32 cellular contexts compared by ENCODE assay signal in genomic region chr9:71626395-71626794, GRCh38.
"Had no signal": no experiment of that assay in that cellular context is flagged by ENCODE, and none has a peak within 500 bp of the region (broad histone marks: within the 10 kb centered on the region; RNA-seq: fewer than 3 reads in every experiment).

No MANE protein-coding gene starts in this region.

- FAIRE-seq: endometrium, endothelial cell of umbilical vein had no signal

- H3K27ac ChIP-seq: adrenal gland, body of pancreas, cardiac muscle cell, colonic mucosa, esophagus muscularis mucosa, gastroesophageal sphincter, heart right ventricle, WERI-Rb-1 had no signal

- H3K27me3 ChIP-seq: adrenal gland, body of pancreas, cardiac muscle cell, colonic mucosa, esophagus muscularis mucosa, gastroesophageal sphincter, heart right ventricle had no signal

- H3K36me3 ChIP-seq: adrenal gland, cardiac muscle cell, colonic mucosa, esophagus muscularis mucosa, gastroesophageal sphincter, heart right ventricle, WERI-Rb-1 had no signal

- H3K4me1 ChIP-seq: body of pancreas, colonic mucosa, gastroesophageal sphincter had no signal

- H3K4me3 ChIP-seq: adrenal gland, body of pancreas, cardiac muscle cell, colonic mucosa, esophagus muscularis mucosa, gastroesophageal sphincter, heart right ventricle had no signal

- DNase-seq: activated B cell treated with CpG ODN at 0.5 μM for 24 hours; activated CD4-positive, alpha-beta T cell treated with anti-CD3 and anti-CD28 coated beads for 48 hours; activated CD4-positive, alpha-beta T cell treated with anti-CD3 and anti-CD28 coated beads, Interleukin-2, amount 50 U/mL, for 1 hour; activated CD4-positive, alpha-beta T cell treated with anti-CD3 and anti-CD28 coated beads, Interleukin-2, amount 50 U/mL, for 48 hours; activated CD8-positive, alpha-beta memory T cell treated with anti-CD3 and anti-CD28 coated beads for 24 hours; activated CD8-positive, alpha-beta T cell treated with anti-CD3 and anti-CD28 coated beads for 36 hours; activated effector memory CD4-positive, alpha-beta T cell treated with anti-CD3 and anti-CD28 coated beads, Interleukin-2, amount 50 U/mL, for 16 hours; activated naive CD4-positive, alpha-beta T cell treated with anti-CD3 and anti-CD28 coated beads for 36 hours; activated naive CD8-positive, alpha-beta T cell treated with anti-CD3 and anti-CD28 coated beads for 36 hours; activated naive CD8-positive, alpha-beta T cell treated with anti-CD3 and anti-CD28 coated beads, Interleukin-2, amount 50 U/mL, for 24 hours; activated T-cell treated with anti-CD3 and anti-CD28 coated beads, Interleukin-2, amount 50 U/mL, for 48 hours; adrenal gland; amygdala; aorta; body of pancreas; central memory CD4-positive, alpha-beta T cell; cerebellar nuclear complex; colonic mucosa; effector CD8-positive, alpha-beta T cell; erythroblast; foreskin melanocyte; heart right ventricle; T-helper 1 cell; T-helper 17 cell; T1000; WERI-Rb-1 had no signal

- H3K9me3 ChIP-seq: adrenal gland, body of pancreas, colonic mucosa, esophagus muscularis mucosa, gastroesophageal sphincter had no signal

- ATAC-seq: activated CD4-positive, CD25-positive, alpha-beta regulatory T cell treated with anti-CD3 and anti-CD28 coated beads, Interleukin-2, amount 50 U/mL, for 24 hours; activated CD8-positive, alpha-beta T cell treated with anti-CD3 and anti-CD28 coated beads for 36 hours; activated naive CD8-positive, alpha-beta T cell treated with anti-CD3 and anti-CD28 coated beads, Interleukin-2, amount 50 U/mL, for 24 hours; body of pancreas; gastroesophageal sphincter; heart right ventricle; T-helper 17 cell had no signal
